28 cellular contexts compared by ENCODE assay signal in genomic region chr1:19532519-19532918, GRCh38. TPM values are rescaled to one million over a fixed set of nuclear protein-coding genes. Genes with fewer than 3 reads are reported as not detected.
A peak's percentile ranks its signal among the peaks of the same experiment; 100 is the strongest.
DNase-seq lines count a peak whose midpoint lies in the region; FAIRE-seq and TF ChIP-seq lines count a peak whose summit lies in the region.
"Had no signal": no experiment of that assay in that cellular context is flagged by ENCODE, and none has a peak within 500 bp of the region (broad histone marks: within the 10 kb centered on the region; RNA-seq: fewer than 3 reads in every experiment).

No MANE protein-coding gene starts in this region.

- no peak for FAIRE-seq in RCC 7860 (lab: Jason Lieb, UNC)
- FAIRE-seq: A549, G401.6, K562 had no signal

- H3K36me3 ChIP-seq in endodermal cell (ENCODE audit: control insufficient read depth, insufficient read depth, low read length) (no peaks in the 10 kb centered on the region), mucosa of rectum (ENCODE audit: control insufficient read depth in 2 of 2, insufficient read depth in 2 of 2, low read length in 2 of 2) (no peaks in the 10 kb centered on the region), smooth muscle cell (ENCODE audit: low read depth) (no peaks in the 10 kb centered on the region)

- WGBS in endodermal cell (ENCODE audit: insufficient coverage in 1 of 2, insufficient read length in 1 of 2), 2 experiments, result 93 to 100% methylated on average over 3 to 4 of the region's 4 CpGs
- WGBS in smooth muscle cell (ENCODE audit: low lambda C conversion rate), result 51% methylated on average over 4 of the region's 4 CpGs

- peaks cover 5% of the 10 kb centered on the region for H3F3A ChIP-seq in smooth muscle cell (ENCODE audit: low read depth)

- H3K27ac Mint-ChIP-seq in endodermal cell, result no peak overlapping the region
- no peak overlapping the region for H3K27ac Mint-ChIP-seq in activated T-cell treated with anti-CD3 and anti-CD28 coated beads, Interleukin-2, amount 50 U/mL, for 24 hours
- H3K27ac Mint-ChIP-seq: GM23338, H9 had no signal

- H3K79me2 ChIP-seq in smooth muscle cell (ENCODE audit: low read depth), result no peaks in the 10 kb centered on the region

- H3K4me2 ChIP-seq in smooth muscle cell, result no peak overlapping the region
- H3K4me2 ChIP-seq: A549, GM23338 had no signal

- H2AFZ ChIP-seq in smooth muscle cell (ENCODE audit: low read depth), result peak overlapping the region; percentile 36
- H2AFZ ChIP-seq: GM23338 had no signal

- H3K27ac ChIP-seq in endodermal cell (ENCODE audit: low read depth, low read length), result no peak overlapping the region
- H3K27ac ChIP-seq in mucosa of rectum (ENCODE audit: low read depth in 2 of 2, low read length in 2 of 2), result peak overlapping the region; percentile 19 to 68
- no peak overlapping the region for H3K27ac ChIP-seq in smooth muscle cell (ENCODE audit: low read depth)
- H3K27ac ChIP-seq: A549, HL-60, RWPE1, SK-N-MC had no signal

- no peak for TF ChIP-seq CTCF in endodermal cell (conservative IDR thresholded peaks at IDR 0.05)
- TF ChIP-seq CTCF in smooth muscle cell (IDR thresholded peaks at IDR 0.05; ENCODE audit: borderline replicate concordance, insufficient read depth, poor library complexity, severe bottlenecking), result no peak

- peak overlapping the region; percentile 20 for H3K9ac ChIP-seq in endodermal cell (ENCODE audit: extremely low read depth, low read length, poor library complexity, severe bottlenecking)
- H3K9ac ChIP-seq in mucosa of rectum (ENCODE audit: low read depth in 1 of 2, low read length in 2 of 2), result no peak overlapping the region
- no peak overlapping the region for H3K9ac ChIP-seq in smooth muscle cell (ENCODE audit: low read depth)

- H3K36me3 Mint-ChIP-seq in endodermal cell (ENCODE audit: low read depth), result no peaks in the 10 kb centered on the region
- H3K36me3 Mint-ChIP-seq in activated T-cell treated with anti-CD3 and anti-CD28 coated beads, Interleukin-2, amount 50 U/mL, for 24 hours (ENCODE audit: low read depth), result no peaks in the 10 kb centered on the region

- H3K27me3 ChIP-seq in endodermal cell (ENCODE audit: control insufficient read depth, insufficient read depth, low read length, poor library complexity, severe bottlenecking) (no peaks in the 10 kb centered on the region), mucosa of rectum (ENCODE audit: control insufficient read depth in 2 of 2, insufficient read depth in 2 of 2, low read length in 2 of 2) (no peaks in the 10 kb centered on the region), smooth muscle cell (ENCODE audit: low read depth) (no peaks in the 10 kb centered on the region)

- H3K4me3 Mint-ChIP-seq in endodermal cell, result no peak overlapping the region
- no peak overlapping the region for H3K4me3 Mint-ChIP-seq in activated T-cell treated with anti-CD3 and anti-CD28 coated beads, Interleukin-2, amount 50 U/mL, for 24 hours
- H3K4me3 Mint-ChIP-seq: CD4-positive, alpha-beta memory T cell; GM23338; H9 had no signal

- DNase-seq in endodermal cell, result no peak
- no peak for DNase-seq in smooth muscle cell (lab: John Stamatoyannopoulos, UW; ENCODE audit: unreplicated experiment)
- no peak for DNase-seq in RCC 7860 (ENCODE audit: low spot score)
- no peak for DNase-seq in stimulated activated CD4-positive, alpha-beta T cell treated with anti-CD3 and anti-CD28 coated beads, Interleukin-15, amount 100 ng/mL, for 24 hours
- DNase-seq in activated T-cell treated with anti-CD3 and anti-CD28 coated beads, Interleukin-2, amount 50 U/mL, for 24 hours, result no peak
- no peak for DNase-seq in T-helper 1 cell
- DNase-seq: C1 segment of cervical spinal cord; CD4-positive, alpha-beta memory T cell; COR-L47; H9; Kasumi-1; NCI-H1092 treated with DMSO at 0.1 percent for 48 hours; NCI-H1436; NCI-H187; NCI-H2081 treated with DMSO at 0.1 percent for 48 hours; NCI-H2171; NCI-H226; NCI-H510A; NCI-H69; SHP77 treated with DMSO at 0.1 percent for 48 hours had no signal

- H3K4me1 ChIP-seq in endodermal cell (ENCODE audit: control insufficient read depth, insufficient read depth, low read length), result no peaks in the 10 kb centered on the region
- no peaks in the 10 kb centered on the region for H3K4me1 ChIP-seq in mucosa of rectum (ENCODE audit: control insufficient read depth in 2 of 2, insufficient read depth in 2 of 2, low read length in 2 of 2)
- H3K4me1 ChIP-seq in smooth muscle cell (ENCODE audit: low read depth), result no peaks in the 10 kb centered on the region
- H3K4me1 ChIP-seq: A549 had no signal

- no peaks in the 10 kb centered on the region for H3K27me3 Mint-ChIP-seq in endodermal cell (ENCODE audit: insufficient read depth)
- H3K27me3 Mint-ChIP-seq in activated T-cell treated with anti-CD3 and anti-CD28 coated beads, Interleukin-2, amount 50 U/mL, for 24 hours, result no peaks in the 10 kb centered on the region

- H3K4me3 ChIP-seq in endodermal cell (ENCODE audit: low read length) (no peak overlapping the region), mucosa of rectum (ENCODE audit: low read length in 2 of 2) (no peak overlapping the region), smooth muscle cell (no peak overlapping the region)
- H3K4me3 ChIP-seq: A549, GM23338, K562, SK-N-MC had no signal

- H3K4me1 Mint-ChIP-seq in endodermal cell, result no peaks in the 10 kb centered on the region
- H3K4me1 Mint-ChIP-seq in activated T-cell treated with anti-CD3 and anti-CD28 coated beads, Interleukin-2, amount 50 U/mL, for 24 hours (ENCODE audit: low read depth), result peaks cover 4% of the 10 kb centered on the region
- H3K4me1 Mint-ChIP-seq: GM23338 had no signal

- H3K9me3 Mint-ChIP-seq in endodermal cell, result peaks cover 21% of the 10 kb centered on the region
- H3K9me3 Mint-ChIP-seq in activated T-cell treated with anti-CD3 and anti-CD28 coated beads, Interleukin-2, amount 50 U/mL, for 24 hours, result peaks cover 8% of the 10 kb centered on the region

- H3K9me3 ChIP-seq in endodermal cell (ENCODE audit: control insufficient read depth, low read length), result peaks cover 4% of the 10 kb centered on the region
- no peaks in the 10 kb centered on the region for H3K9me3 ChIP-seq in mucosa of rectum (ENCODE audit: control insufficient read depth in 2 of 2, low read length in 2 of 2)
- no peaks in the 10 kb centered on the region for H3K9me3 ChIP-seq in smooth muscle cell (replicated peaks; ENCODE audit: low read depth)

- H4K20me1 ChIP-seq in smooth muscle cell (ENCODE audit: low read depth), result no peaks in the 10 kb centered on the region

RNA-seq across cellular contexts. Expression of gene CAPZB, which starts 47.2 kb away (rescaled TPM):
- total RNA-seq in endodermal cell, result 100 to 1,000 TPM; 334 to 362 TPM
- polyA plus RNA-seq in endodermal cell (2013, experiment 1 of 2), result 254 TPM
- 240 TPM for polyA plus RNA-seq in endodermal cell (2013, experiment 2 of 2)
- total RNA-seq in smooth muscle cell, result 205 and 209 TPM in 2 replicates
- polyA plus RNA-seq in smooth muscle cell, result 405 TPM in 2 replicates

Comparison
In these comparisons a context has a peak if more than half of its experiments do, and no peak if none do; other contexts are left out.
1. H3K27ac ChIP-seq: peak in mucosa of rectum (2 of 2); none in endodermal cell (single experiment) and smooth muscle cell (single experiment).